In genomic region chr9:36550135-36550534, GRCh38 we compare ENCODE assay signal across 16 cellular contexts. TPM values are rescaled to one million over a fixed set of nuclear protein-coding genes. Genes with fewer than 3 reads are reported as not detected.
"Had no signal": no experiment of that assay in that cellular context is flagged by ENCODE, and none has a peak within 500 bp of the region (broad histone marks: within the 10 kb centered on the region; RNA-seq: fewer than 3 reads in every experiment).

No MANE protein-coding gene starts in this region.

- H3K27me3 ChIP-seq: transverse colon had no signal

- H3K4me1 Mint-ChIP-seq: endodermal cell; naive thymus-derived CD8-positive, alpha-beta T cell; stimulated activated effector memory CD8-positive, alpha-beta T cell treated with anti-CD3 and anti-CD28 coated beads, Interleukin-12 subunit alpha, Interleukin-12 subunit beta, amount 100 ng/mL, for 72 hours had no signal

- ATAC-seq: naive thymus-derived CD8-positive, alpha-beta T cell; right cardiac atrium; stimulated activated naive CD8-positive, alpha-beta T cell treated with anti-CD3 and anti-CD28 coated beads, Interleukin-15, Interleukin-2, amounts not matched to agents 100 U/mL and 50 U/mL, for 24 hours had no signal

- H3K4me3 ChIP-seq: coronary artery, transverse colon had no signal

- H3K27ac Mint-ChIP-seq: endodermal cell; naive thymus-derived CD8-positive, alpha-beta T cell; stimulated activated effector memory CD8-positive, alpha-beta T cell treated with anti-CD3 and anti-CD28 coated beads, Interleukin-12 subunit alpha, Interleukin-12 subunit beta, amount 100 ng/mL, for 72 hours had no signal

- H3K27ac ChIP-seq: coronary artery, neutrophil, transverse colon had no signal

- H3K36me3 Mint-ChIP-seq: naive thymus-derived CD8-positive, alpha-beta T cell; stimulated activated effector memory CD8-positive, alpha-beta T cell treated with anti-CD3 and anti-CD28 coated beads, Interleukin-12 subunit alpha, Interleukin-12 subunit beta, amount 100 ng/mL, for 72 hours had no signal

- H3K36me3 ChIP-seq: neutrophil, transverse colon had no signal

- H3K9me3 Mint-ChIP-seq: endodermal cell; naive thymus-derived CD8-positive, alpha-beta T cell; stimulated activated effector memory CD8-positive, alpha-beta T cell treated with anti-CD3 and anti-CD28 coated beads, Interleukin-12 subunit alpha, Interleukin-12 subunit beta, amount 100 ng/mL, for 72 hours had no signal

- H3K4me3 Mint-ChIP-seq: endodermal cell; naive thymus-derived CD8-positive, alpha-beta T cell; stimulated activated effector memory CD8-positive, alpha-beta T cell treated with anti-CD3 and anti-CD28 coated beads, Interleukin-12 subunit alpha, Interleukin-12 subunit beta, amount 100 ng/mL, for 72 hours had no signal

- H3K4me1 ChIP-seq: transverse colon had no signal

- H3K27me3 Mint-ChIP-seq: naive thymus-derived CD8-positive, alpha-beta T cell had no signal

- DNase-seq: effector CD4-positive, alpha-beta T cell; endodermal cell; erythroblast; foreskin melanocyte; head of caudate nucleus; hippocampal formation; mesendoderm; naive thymus-derived CD8-positive, alpha-beta T cell; right cardiac atrium; stimulated activated CD4-positive, alpha-beta T cell treated with anti-CD3 and anti-CD28 coated beads, Interleukin-4, amount 100 ng/mL, for 1 hour; stimulated activated CD8-positive, alpha-beta memory T cell treated with anti-CD3 and anti-CD28 coated beads, Interleukin-4, amount 100 ng/mL, for 48 hours; stimulated activated naive CD8-positive, alpha-beta T cell treated with anti-CD3 and anti-CD28 coated beads, Interleukin-15, Interleukin-2, amounts not matched to agents 100 U/mL and 50 U/mL, for 24 hours; transverse colon had no signal

RNA-seq across cellular contexts. Expression of gene MELK, which starts 22.6 kb away (rescaled TPM):
- total RNA-seq: naive thymus-derived CD8-positive, alpha-beta T cell had no signal
- polyA plus RNA-seq: naive thymus-derived CD8-positive, alpha-beta T cell had no signal
